ENCODE assay signal across 20 cellular contexts in genomic region chr2:149291881-149292280, GRCh38. TPM values are rescaled to one million over a fixed set of nuclear protein-coding genes. Genes with fewer than 3 reads are reported as not detected.
"Had no signal": no experiment of that assay in that cellular context is flagged by ENCODE, and none has a peak within 500 bp of the region (broad histone marks: within the 10 kb centered on the region; RNA-seq: fewer than 3 reads in every experiment).

No MANE protein-coding gene starts in this region.

- H3K4me1 ChIP-seq: breast epithelium, lower lobe of right lung, tibial artery had no signal

- DNase-seq: activated CD4-positive, alpha-beta T cell treated with anti-CD3 and anti-CD28 coated beads, Interleukin-2, amount 50 U/mL, for 48 hours; activated CD8-positive, alpha-beta memory T cell treated with anti-CD3 and anti-CD28 coated beads, Interleukin-2, amount 50 U/mL, for 48 hours; activated naive CD4-positive, alpha-beta T cell; activated T-cell treated with anti-CD3 and anti-CD28 coated beads, Interleukin-2, amount 50 U/mL, for 4 hours; effector memory CD4-positive, alpha-beta T cell; foreskin melanocyte; immature natural killer cell; lower lobe of right lung; naive thymus-derived CD8-positive, alpha-beta T cell; retina; stimulated activated CD4-positive, alpha-beta T cell treated with anti-CD3 and anti-CD28 coated beads, Interleukin-4, amount 100 ng/mL, for 24 hours; stimulated activated naive CD8-positive, alpha-beta T cell treated with anti-CD3 and anti-CD28 coated beads, Interleukin-15, Interleukin-2, amounts not matched to agents 100 U/mL and 50 U/mL, for 24 hours; T-helper 9 cell; tibial artery had no signal

- H3K36me3 ChIP-seq: breast epithelium, lower lobe of right lung, tibial artery had no signal

- H3K27me3 ChIP-seq: breast epithelium, hepatocyte, tibial artery had no signal

- H3K4me3 ChIP-seq: breast epithelium, hepatocyte, lower lobe of right lung, tibial artery had no signal

- H3K27ac ChIP-seq: breast epithelium, hepatocyte, lower lobe of right lung, tibial artery had no signal

- H3K9me3 ChIP-seq: breast epithelium, lower lobe of right lung, tibial artery had no signal

- H3K79me2 ChIP-seq: hepatocyte had no signal

- H3K4me2 ChIP-seq: hepatocyte had no signal

RNA-seq across cellular contexts. Expression of gene LYPD6, which starts 38.5 kb away (rescaled TPM):
- total RNA-seq: activated CD8-positive, alpha-beta memory T cell treated with anti-CD3 and anti-CD28 coated beads for 36 hours; activated T-cell treated with anti-CD3 and anti-CD28 coated beads, Interleukin-2, amount 50 U/mL, for 4 hours; activated T-helper 2 cell treated with anti-CD3 and anti-CD28 coated beads, Interferon-gamma antibody, Interleukin-2, Interleukin-4, amounts not matched to agents 10 μg/mL and 5 μg/mL and 100 μg/mL, durations not matched to agents 14 hours and 24 hours and 36 hours; mesenteric fat pad; naive thymus-derived CD8-positive, alpha-beta T cell; T-helper 1 cell treated with Interleukin-12 subunit alpha and Interleukin-12 subunit beta and Interleukin-4 antibody, amounts not matched to agents 30 ng/mL and 1 ng/mL, for 36 hours had no signal
- polyA plus RNA-seq: naive thymus-derived CD8-positive, alpha-beta T cell had no signal
